ENCODE assay signal across 27 cellular contexts in the genomic region with DNA sequence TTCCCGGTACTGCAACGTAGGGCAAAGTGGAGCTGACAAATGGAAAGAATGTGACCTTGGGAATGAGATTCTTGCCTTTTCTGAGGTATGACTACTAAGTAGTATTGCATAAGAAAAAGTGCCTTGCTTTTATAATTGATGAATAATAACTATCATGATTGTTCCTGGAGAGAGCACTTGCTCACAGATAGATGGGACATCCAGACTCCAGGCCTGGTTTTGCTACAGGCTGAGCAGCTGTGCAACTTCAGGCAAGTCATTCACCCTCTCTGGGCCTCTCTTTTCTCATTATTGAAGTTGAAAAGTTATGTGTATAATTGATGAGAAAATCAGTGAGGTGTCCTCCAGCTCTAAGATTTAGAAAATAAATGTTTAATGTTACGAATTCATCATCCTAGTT.
"Had no signal": no experiment of that assay in that cellular context is flagged by ENCODE, and none has a peak within 500 bp of the region (broad histone marks: within the 10 kb centered on the region; RNA-seq: fewer than 3 reads in every experiment).

No MANE protein-coding gene starts in this region.

- H3K27me3 ChIP-seq: ascending aorta, body of pancreas, SJCRH30 had no signal

- H3K4me3 ChIP-seq: ascending aorta, body of pancreas, PC-9, SJCRH30 had no signal

- H3K27me3 Mint-ChIP-seq: activated CD4-positive, alpha-beta T cell treated with anti-CD3 and anti-CD28 coated beads for 36 hours; central memory CD8-positive, alpha-beta T cell had no signal

- H3K36me3 ChIP-seq: ascending aorta, SJCRH30 had no signal

- ATAC-seq: activated CD4-positive, alpha-beta T cell treated with anti-CD3 and anti-CD28 coated beads for 36 hours; activated CD8-positive, alpha-beta T cell treated with anti-CD3 and anti-CD28 coated beads, Interleukin-2, amount 10 ng/mL, durations not matched to agents 7 days and 5 days; body of pancreas had no signal

- H3K9me3 ChIP-seq: ascending aorta, body of pancreas, SJCRH30, SK-N-SH had no signal

- H3K27ac ChIP-seq: ascending aorta, body of pancreas, SJCRH30, VCaP had no signal

- DNase-seq: activated CD4-positive, alpha-beta T cell treated with anti-CD3 and anti-CD28 coated beads for 36 hours; activated CD4-positive, alpha-beta T cell treated with anti-CD3 and anti-CD28 coated beads, Interleukin-2, amount 50 U/mL, for 4 hours; activated CD8-positive, alpha-beta memory T cell treated with anti-CD3 and anti-CD28 coated beads, Interleukin-2, amount 50 U/mL, for 48 hours; activated CD8-positive, alpha-beta T cell treated with anti-CD3 and anti-CD28 coated beads, Interleukin-2, amount 10 ng/mL, durations not matched to agents 7 days and 5 days; activated naive CD4-positive, alpha-beta T cell treated with anti-CD3 and anti-CD28 coated beads, Interleukin-2, amount 50 U/mL, for 16 hours; activated naive CD8-positive, alpha-beta T cell treated with anti-CD3 and anti-CD28 coated beads, Interleukin-2, amount 10 ng/mL, durations not matched to agents 7 days and 5 days; activated T-cell treated with anti-CD3 and anti-CD28 coated beads, Interleukin-2, amount 50 U/mL, for 1 hour; amniotic stem cell; body of pancreas; KG1; NCI-H1092; NCI-H1417; NCI-H1930; NCI-H2107; NCI-H2171 treated with DMSO at 0.1 percent for 48 hours; NCI-H226; NCI-H526; NCI-H82; NK-92 treated with Interleukin-12 subunit alpha and Interleukin-12 subunit beta, amount 100 ng/mL, for 24 hours; PC-9; Right ventricle myocardium superior; SJCRH30; SK-N-SH; T-helper 1 cell had no signal

- H3K36me3 Mint-ChIP-seq: activated naive CD8-positive, alpha-beta T cell treated with anti-CD3 and anti-CD28 coated beads, Interleukin-2, amount 10 ng/mL, durations not matched to agents 7 days and 5 days had no signal

- H3K4me3 Mint-ChIP-seq: activated CD4-positive, alpha-beta T cell treated with anti-CD3 and anti-CD28 coated beads for 36 hours; activated CD8-positive, alpha-beta T cell treated with anti-CD3 and anti-CD28 coated beads, Interleukin-2, amount 10 ng/mL, durations not matched to agents 7 days and 5 days; activated naive CD8-positive, alpha-beta T cell treated with anti-CD3 and anti-CD28 coated beads, Interleukin-2, amount 10 ng/mL, durations not matched to agents 7 days and 5 days; central memory CD8-positive, alpha-beta T cell had no signal

- H3K4me1 ChIP-seq: body of pancreas, SJCRH30 had no signal

- H3K9me3 Mint-ChIP-seq: activated naive CD8-positive, alpha-beta T cell treated with anti-CD3 and anti-CD28 coated beads, Interleukin-2, amount 10 ng/mL, durations not matched to agents 7 days and 5 days; central memory CD8-positive, alpha-beta T cell had no signal

- H3K4me1 Mint-ChIP-seq: central memory CD8-positive, alpha-beta T cell had no signal

- H3K27ac Mint-ChIP-seq: activated CD4-positive, alpha-beta T cell treated with anti-CD3 and anti-CD28 coated beads for 36 hours; activated CD8-positive, alpha-beta T cell treated with anti-CD3 and anti-CD28 coated beads, Interleukin-2, amount 10 ng/mL, durations not matched to agents 7 days and 5 days; activated naive CD8-positive, alpha-beta T cell treated with anti-CD3 and anti-CD28 coated beads, Interleukin-2, amount 10 ng/mL, durations not matched to agents 7 days and 5 days had no signal
